ENCODE assay signal across 8 cellular contexts in the genomic region with DNA sequence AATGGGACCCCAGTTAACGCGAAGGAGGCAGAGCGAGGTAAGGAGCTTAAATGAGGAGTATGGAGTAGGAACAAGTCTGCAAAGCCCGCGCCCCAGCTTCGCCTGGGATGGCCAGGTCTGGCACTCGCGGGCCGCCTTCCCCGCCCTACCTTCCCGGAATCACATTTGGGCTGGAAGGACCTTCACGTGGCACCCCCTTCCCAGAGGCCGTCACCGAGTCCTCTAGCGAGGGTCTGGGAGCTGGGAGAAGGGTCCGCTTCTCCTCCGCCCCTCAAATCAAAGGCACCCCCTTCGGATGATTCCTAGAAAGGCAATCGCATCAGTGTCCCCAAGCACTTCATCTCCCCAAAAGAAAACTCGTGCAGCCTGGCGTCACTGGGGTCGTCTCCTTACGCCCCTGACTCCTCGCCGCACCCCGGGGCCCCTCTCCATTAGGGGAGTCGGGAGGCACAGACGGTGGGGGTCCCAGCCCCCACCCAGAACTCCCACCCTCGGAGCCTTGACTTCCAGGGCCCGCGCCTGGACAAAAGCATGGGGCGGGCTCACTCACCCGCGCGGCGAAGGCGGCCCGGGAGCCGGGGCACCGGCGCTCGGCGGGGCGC. TPM values are rescaled to one million over a fixed set of nuclear protein-coding genes. Genes with fewer than 3 reads are reported as not detected.
DNase-seq lines count a peak whose midpoint lies in the region; ATAC-seq, FAIRE-seq and TF ChIP-seq lines count a peak whose summit lies in the region.

No MANE protein-coding gene starts in this region.

- peak overlapping the region; percentile 50 for H4K91ac ChIP-seq in mesenchymal stem cell (ENCODE audit: low read length)

- H3K27ac ChIP-seq in heart left ventricle, result no peak overlapping the region
- H3K27ac ChIP-seq in mesenchymal stem cell (ENCODE audit: low read length, poor library complexity, severe bottlenecking), result peak overlapping the region; percentile 60
- peak overlapping the region; percentile 61 to 68 for H3K27ac ChIP-seq in aorta (ENCODE audit: low read depth in 1 of 2, low read length in 2 of 2)

- intact Hi-C loops in heart left ventricle (cut with DNase I), result loop anchor here in 1 of 10 donors (10.0 kb wide), 1 partner anchor 139 kb away; no protein-coding TSS in a partner anchor
- intact Hi-C loops in cardiac septum (cut with DNase I), result no loop called here
- intact Hi-C loops in aorta (cut with DNase I), result loop anchor here (5.0 kb wide), 5 partner anchors 66 to 161 kb away; no protein-coding TSS in a partner anchor

- peak overlapping the region; percentile 6 to 88 for H3K4ac ChIP-seq in mesenchymal stem cell (ENCODE audit: low read depth in 1 of 2, low read length in 2 of 2)

- peak overlapping the region; percentile 85 for H3K9ac ChIP-seq in mesenchymal stem cell (ENCODE audit: low read length)

- H3K36me3 ChIP-seq in heart left ventricle (no peaks in the 10 kb centered on the region), bronchial epithelial cell (ENCODE audit: control insufficient read depth, insufficient read depth, low read length) (no peaks in the 10 kb centered on the region), mesenchymal stem cell (ENCODE audit: control insufficient read depth in 1 of 2, insufficient read depth in 2 of 2, low read depth in 1 of 2, low read length in 2 of 2) (peaks cover 0 to 15% of the 10 kb centered on the region in 2 experiments), aorta (ENCODE audit: control insufficient read depth in 1 of 2, insufficient read depth in 2 of 2, low read length in 1 of 2) (no peaks in the 10 kb centered on the region)

- peaks cover 1% of the 10 kb centered on the region for H3K79me1 ChIP-seq in mesenchymal stem cell (replicated peaks; ENCODE audit: low read length, poor library complexity, severe bottlenecking)

- H3K27me3 ChIP-seq in heart left ventricle, result peaks cover 0 to 35% (median 0%) of the 10 kb centered on the region in 9 donors
- peaks cover 2% of the 10 kb centered on the region for H3K27me3 ChIP-seq in bronchial epithelial cell (ENCODE audit: control insufficient read depth, insufficient read depth, low read length)
- H3K27me3 ChIP-seq in mesenchymal stem cell (ENCODE audit: control insufficient read depth in 1 of 2, insufficient read depth in 1 of 2, low read length in 2 of 2), result no peaks in the 10 kb centered on the region
- no peaks in the 10 kb centered on the region for H3K27me3 ChIP-seq in aorta (ENCODE audit: control insufficient read depth in 1 of 2, insufficient read depth in 2 of 2, low read length in 1 of 2)

- no peak overlapping the region for H3K23ac ChIP-seq in mesenchymal stem cell (ENCODE audit: low read length in 2 of 2)

- no peak for TF ChIP-seq POLR2A in heart left ventricle (IDR thresholded peaks at IDR 0.05)

- H2BK15ac ChIP-seq in mesenchymal stem cell (ENCODE audit: low read depth, poor library complexity, severe bottlenecking), result no peak overlapping the region

- peak overlapping the region; percentile 75 for H4K8ac ChIP-seq in mesenchymal stem cell (ENCODE audit: low read length)

- peak overlapping the region; percentile 87 for H3K4me2 ChIP-seq in mesenchymal stem cell (ENCODE audit: low read length, poor library complexity, severe bottlenecking)

- peak overlapping the region; percentile 11 to 61 for H2BK12ac ChIP-seq in mesenchymal stem cell (ENCODE audit: low read length in 2 of 2)

- peak overlapping the region; percentile 86 for H2AK5ac ChIP-seq in mesenchymal stem cell (ENCODE audit: low read length, severe bottlenecking)

- DNase-seq in heart left ventricle, result peak in 2 of 5 donors; percentile 23 to 56
- no peak for DNase-seq in cardiac septum (ENCODE audit: low spot score)
- no peak for DNase-seq in bronchial epithelial cell (ENCODE audit: low read depth)
- DNase-seq in mesenchymal stem cell, result peak; percentile 32
- DNase-seq in aorta, result peak; percentile 67 to 86
- DNase-seq in GM20000 (ENCODE audit: low spot score), result no peak

- H3K4me1 ChIP-seq in heart left ventricle (peaks cover 0 to 13% (median 5%) of the 10 kb centered on the region in 12 donors), mesenchymal stem cell (ENCODE audit: control insufficient read depth, insufficient read depth, low read depth, low read length) (peaks cover 22% of the 10 kb centered on the region), aorta (ENCODE audit: control insufficient read depth in 1 of 2, insufficient read depth in 2 of 2, low read length in 2 of 2) (peaks cover 0 to 1% of the 10 kb centered on the region in 2 donors)

- H2AFZ ChIP-seq in mesenchymal stem cell (ENCODE audit: low read depth, low read length), result peak overlapping the region; percentile 76

- no peak for FAIRE-seq in bronchial epithelial cell (lab: Jason Lieb, UNC)

- TF ChIP-seq CTCF in heart left ventricle (IDR thresholded peaks at IDR 0.05) (no peak), bronchial epithelial cell (IDR thresholded peaks at IDR 0.05; ENCODE audit: insufficient read depth, low read length, severe bottlenecking) (no peak), GM20000 (IDR thresholded peaks at IDR 0.05; ENCODE audit: extremely low read depth, missing control alignments) (no peak)

- H3K9me3 ChIP-seq in heart left ventricle (no peaks in the 10 kb centered on the region), mesenchymal stem cell (ENCODE audit: control insufficient read depth, low read length) (no peaks in the 10 kb centered on the region), aorta (ENCODE audit: control insufficient read depth, low read length) (no peaks in the 10 kb centered on the region)

- H2BK120ac ChIP-seq in mesenchymal stem cell (ENCODE audit: low read depth, low read length), result peak overlapping the region; percentile 89

- H3K18ac ChIP-seq in mesenchymal stem cell (ENCODE audit: low read depth in 1 of 2, low read length in 2 of 2), result peak overlapping the region; percentile 64 to 91

- ATAC-seq in heart left ventricle (peak in 1 of 4 donors; percentile 15), aorta (ENCODE audit: low FRiP score) (peak; percentile 51), HG03097 (IDR thresholded peaks at IDR 0.05; ENCODE audit: low FRiP score, unreplicated experiment) (no peak), HG03039 (IDR thresholded peaks at IDR 0.05; ENCODE audit: unreplicated experiment) (no peak)

- H3K4me3 ChIP-seq in heart left ventricle (peak overlapping the region in 11 of 12 donors; percentile 6 to 64 (median 49)), bronchial epithelial cell (ENCODE audit: low read depth, low read length) (peak overlapping the region; percentile 44), mesenchymal stem cell (ENCODE audit: insufficient read depth in 1 of 2, low read depth in 1 of 2, low read length in 2 of 2) (peak overlapping the region; percentile 89), aorta (ENCODE audit: low read length in 2 of 2) (peak overlapping the region; percentile 74 to 90)

- WGBS in heart left ventricle, 4 donors, result 2 to 6% (median 3%) methylated on average over 19 to 44 of the region's 44 CpGs
- under 1% methylated on average over 32 of the region's 44 CpGs for WGBS in mesenchymal stem cell
- WGBS in aorta, 2 donors, result 1 to 2% methylated on average over 44 of the region's 44 CpGs

- peak overlapping the region; percentile 43 to 82 for H3K14ac ChIP-seq in mesenchymal stem cell (ENCODE audit: low read length in 2 of 2)

- H2BK5ac ChIP-seq in mesenchymal stem cell (ENCODE audit: low read depth, low read length, poor library complexity, severe bottlenecking), result peak overlapping the region; percentile 81

RNA-seq across cellular contexts. Expression of a gene that starts 0.4 kb away (rescaled TPM):
- total RNA-seq in heart left ventricle (10 to 100 TPM; 10.5 to 20.7 (median 12.7) TPM), cardiac septum (17.8 TPM), bronchial epithelial cell (2.6 and 3.2 TPM in 2 replicates), aorta (100 to 1,000 TPM; 484 to 786 TPM)
- polyA plus RNA-seq in heart left ventricle (1 to 10 TPM; 3.2 to 9.4 TPM), aorta (100 to 1,000 TPM; 134 to 143 TPM)
- polyA plus RNA-seq in mesenchymal stem cell (2013, experiment 1 of 2), result 138 TPM
- 135 TPM for polyA plus RNA-seq in mesenchymal stem cell (2013, experiment 2 of 2)

Comparison
In these comparisons a context has a peak if more than half of its experiments do, and no peak if none do; other contexts are left out.
1. DNase-seq: peak in mesenchymal stem cell (single experiment) and aorta (2 of 2); none in cardiac septum (single experiment), bronchial epithelial cell (single experiment) and GM20000 (single experiment).
2. H3K27ac ChIP-seq: peak in mesenchymal stem cell (single experiment) and aorta (2 of 2); none in heart left ventricle (0 of 12).
3. RNA of a gene that starts 0.4 kb away (total RNA-seq): 484 to 786 TPM in aorta; 17.8 TPM in cardiac septum (single experiment), 10.5 to 20.7 TPM in heart left ventricle and 2.6 to 3.2 TPM in bronchial epithelial cell; every median in the first group is over 10 times any median in the second.
4. Peak in every context shown above with its lines, with median percentiles within 50 percentile points of each other: H3K4me3 ChIP-seq.